1 cellular context compared by ENCODE assay signal in the genomic region with DNA sequence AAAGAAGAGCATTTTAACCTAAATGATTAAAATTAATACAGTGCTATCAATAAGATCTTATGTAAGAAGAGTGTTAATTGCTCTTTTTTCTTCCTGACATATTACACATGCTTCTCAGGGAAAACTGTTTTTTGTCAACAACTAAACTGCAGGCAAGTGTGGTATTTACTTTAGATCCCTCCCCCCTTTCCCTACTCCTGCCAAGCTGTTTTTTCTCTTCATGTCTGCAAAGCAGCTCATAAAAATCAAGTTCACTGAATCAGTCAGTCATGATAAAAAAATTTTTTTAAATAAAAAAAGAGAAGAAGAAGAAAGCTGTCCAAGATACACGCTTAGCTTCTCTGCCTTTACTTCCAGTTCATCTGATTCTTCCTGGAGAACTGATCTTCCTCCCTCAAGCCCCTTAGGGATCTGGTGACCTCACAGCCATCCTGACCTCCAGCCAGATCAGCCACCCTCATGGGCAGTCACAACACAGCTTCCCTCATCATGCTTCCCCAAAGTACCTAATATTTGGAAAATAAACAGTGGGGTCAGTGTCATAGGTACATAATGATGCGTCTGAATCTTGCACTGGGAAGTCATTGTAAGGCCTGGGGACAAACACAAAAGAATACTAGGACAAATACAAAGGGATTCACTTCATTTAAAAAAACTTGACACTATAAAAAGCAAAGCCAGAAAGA.
TF ChIP-seq lines count a peak whose summit lies in the region.

No MANE protein-coding gene starts in this region.

TF ChIP-seq in IMR-90, 13 proteins besides CTCF, POLR2A, EP300 and RAD21:
- no peak for TF ChIP-seq MAFK (IDR thresholded peaks at IDR 0.05; ENCODE audit: low read depth, low read length)
- TF ChIP-seq CHD1 (IDR thresholded peaks at IDR 0.05; ENCODE audit: low read depth, low read length), result no peak
- no peak for TF ChIP-seq NFE2L2 (IDR thresholded peaks at IDR 0.05; ENCODE audit: low read depth, low read length)
- TF ChIP-seq, protein P1, sequence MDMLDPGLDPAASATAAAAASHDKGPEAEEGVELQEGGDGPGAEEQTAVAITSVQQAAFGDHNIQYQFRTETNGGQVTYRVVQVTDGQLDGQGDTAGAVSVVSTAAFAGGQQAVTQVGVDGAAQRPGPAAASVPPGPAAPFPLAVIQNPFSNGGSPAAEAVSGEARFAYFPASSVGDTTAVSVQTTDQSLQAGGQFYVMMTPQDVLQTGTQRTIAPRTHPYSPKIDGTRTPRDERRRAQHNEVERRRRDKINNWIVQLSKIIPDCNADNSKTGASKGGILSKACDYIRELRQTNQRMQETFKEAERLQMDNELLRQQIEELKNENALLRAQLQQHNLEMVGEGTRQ (IDR thresholded peaks at IDR 0.05; ENCODE audit: low read depth, low read length), result no peak
- TF ChIP-seq RCOR1 (IDR thresholded peaks at IDR 0.05; ENCODE audit: insufficient replicate concordance, low read length), result no peak
- no peak for TF ChIP-seq BHLHE40 (IDR thresholded peaks at IDR 0.05; ENCODE audit: low read depth, low read length)
